1 cellular context compared by ENCODE assay signal in the genomic region with DNA sequence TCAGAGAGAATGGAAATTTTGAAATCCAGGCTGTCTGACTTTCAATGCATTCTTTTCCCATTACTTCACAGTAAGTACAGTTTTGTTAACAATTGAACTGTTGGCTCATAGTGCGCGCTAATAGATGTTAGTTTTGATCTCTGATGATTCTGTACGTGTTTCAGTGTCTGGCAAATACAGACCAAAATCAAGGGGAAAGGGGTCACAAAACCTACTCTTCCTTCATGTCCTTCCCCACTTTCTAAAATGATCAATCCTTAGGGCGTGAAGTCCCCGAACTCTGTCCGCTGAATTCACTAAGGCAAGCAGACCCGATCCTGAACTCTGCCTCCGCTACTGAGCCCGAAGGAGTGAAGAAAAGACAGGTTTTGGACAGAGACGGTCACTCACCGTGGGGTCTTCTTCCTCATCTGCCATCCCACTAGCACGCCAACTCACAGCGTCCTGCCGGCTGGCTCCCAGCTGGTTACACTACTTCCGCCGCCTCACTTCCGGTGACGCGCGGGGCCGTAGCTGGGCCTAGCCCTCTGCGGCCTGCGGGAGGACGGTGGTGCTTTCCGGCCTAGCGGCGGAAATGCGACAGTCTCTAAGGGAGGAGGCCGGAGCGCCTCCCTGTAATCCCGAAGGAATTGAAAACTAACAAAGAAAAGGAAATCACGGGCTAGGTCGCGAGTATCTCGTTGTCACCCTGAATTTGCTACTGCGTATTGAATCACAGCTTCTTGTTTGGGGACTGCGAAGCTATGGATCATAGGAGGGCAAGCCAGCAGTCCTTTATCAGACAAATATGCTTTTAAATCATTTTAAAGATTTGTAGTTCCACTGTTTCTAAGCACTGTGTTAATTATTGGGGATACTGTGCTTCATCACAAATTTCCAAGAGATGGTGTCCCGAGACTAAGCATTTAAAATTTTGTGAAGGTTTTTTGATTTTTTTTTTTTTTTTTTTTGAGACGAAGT.
TF ChIP-seq lines count a peak whose summit lies in the region.

A gene with protein sequence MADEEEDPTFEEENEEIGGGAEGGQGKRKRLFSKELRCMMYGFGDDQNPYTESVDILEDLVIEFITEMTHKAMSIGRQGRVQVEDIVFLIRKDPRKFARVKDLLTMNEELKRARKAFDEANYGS (minus strand): TSS at position 473 of the 960 bp plus-strand sequence. CDS start 56 bp downstream, at position 417.

TF ChIP-seq in HepG2, 621 proteins besides CTCF, POLR2A, EP300 and RAD21 (continued from another document and continues in another):
- TF ChIP-seq ZMYM2 (CRISPR knock-in tag; IDR thresholded peaks at IDR 0.05) (no peak), SRF (IDR thresholded peaks at IDR 0.05; ENCODE audit: low read depth, low read length) (no peak), ZNF674 (CRISPR knock-in tag; IDR thresholded peaks at IDR 0.05; ENCODE audit: low read depth) (no peak), SUZ12 (IDR thresholded peaks at IDR 0.05; ENCODE audit: low read depth, low read length) (no peak), ZNF431 (CRISPR knock-in tag; IDR thresholded peaks at IDR 0.05; ENCODE audit: borderline replicate concordance, low read depth) (peak; percentile 64; the same call in 1 of the 2 replicates), ZSCAN29 (CRISPR knock-in tag; conservative IDR thresholded peaks at IDR 0.05) (peak; percentile 85; the same call in 1 of the 2 replicates), ZNF180 (CRISPR knock-in tag; IDR thresholded peaks at IDR 0.05; ENCODE audit: borderline replicate concordance, low read depth) (no peak), ZSCAN25 (CRISPR knock-in tag; IDR thresholded peaks at IDR 0.05) (no peak), MATR3 (CRISPR knock-in tag; IDR thresholded peaks at IDR 0.05) (no peak), REL (CRISPR knock-in tag; conservative IDR thresholded peaks at IDR 0.05) (no peak), MAFK (conservative IDR thresholded peaks at IDR 0.05 in 1 of 2, IDR thresholded peaks at IDR 0.05 in 1 of 2; ENCODE audit: low read length in 2 of 2) (no peak), TEAD3 (CRISPR knock-in tag; optimal IDR thresholded peaks at IDR 0.05; ENCODE audit: borderline replicate concordance) (peak; percentile 80), ZFP82 (CRISPR knock-in tag; IDR thresholded peaks at IDR 0.05; ENCODE audit: borderline replicate concordance) (peak; percentile 77; the same call in 1 of the 2 replicates), ETV6 (CRISPR knock-in tag; conservative IDR thresholded peaks at IDR 0.05) (peak; percentile 67; the same call in 1 of the 2 replicates), EEA1 (CRISPR knock-in tag; IDR thresholded peaks at IDR 0.05; ENCODE audit: borderline replicate concordance) (peak; percentile 47; the same call in 1 of the 2 replicates), ZNF761 (CRISPR knock-in tag; conservative IDR thresholded peaks at IDR 0.05) (no peak), ZNF772 (CRISPR knock-in tag; IDR thresholded peaks at IDR 0.05) (peak; percentile 83; the same call in 1 of the 2 replicates), NBN (conservative IDR thresholded peaks at IDR 0.05) (no peak), CBX5 (CRISPR knock-in tag; IDR thresholded peaks at IDR 0.05; ENCODE audit: borderline replicate concordance) (peak; percentile 75; the same call in 1 of the 2 replicates), ZNF891 (CRISPR knock-in tag; IDR thresholded peaks at IDR 0.05) (no peak), MEIS1 (CRISPR knock-in tag; IDR thresholded peaks at IDR 0.05; ENCODE audit: borderline replicate concordance) (no peak), ZNF350 (CRISPR knock-in tag; IDR thresholded peaks at IDR 0.05; ENCODE audit: borderline replicate concordance, low read depth) (peak; percentile 91), ZFP41 (CRISPR knock-in tag; IDR thresholded peaks at IDR 0.05; ENCODE audit: borderline replicate concordance) (no peak), TOPORS (CRISPR knock-in tag; IDR thresholded peaks at IDR 0.05) (no peak), NFATC3 (CRISPR knock-in tag; IDR thresholded peaks at IDR 0.05) (0 out of 2 replicates have a peak, but pooled peaks have one; percentile 72), NKX3-1 (CRISPR knock-in tag; IDR thresholded peaks at IDR 0.05) (no peak), ZNF709 (CRISPR knock-in tag; IDR thresholded peaks at IDR 0.05) (no peak), FOXK1 (CRISPR knock-in tag; IDR thresholded peaks at IDR 0.05; ENCODE audit: borderline replicate concordance, low read depth) (peak; percentile 93), YY1 (IDR thresholded peaks at IDR 0.05; ENCODE audit: insufficient read depth, insufficient replicate concordance, low read depth, low read length) (peak; percentile 74)
- TF ChIP-seq, protein P1, sequence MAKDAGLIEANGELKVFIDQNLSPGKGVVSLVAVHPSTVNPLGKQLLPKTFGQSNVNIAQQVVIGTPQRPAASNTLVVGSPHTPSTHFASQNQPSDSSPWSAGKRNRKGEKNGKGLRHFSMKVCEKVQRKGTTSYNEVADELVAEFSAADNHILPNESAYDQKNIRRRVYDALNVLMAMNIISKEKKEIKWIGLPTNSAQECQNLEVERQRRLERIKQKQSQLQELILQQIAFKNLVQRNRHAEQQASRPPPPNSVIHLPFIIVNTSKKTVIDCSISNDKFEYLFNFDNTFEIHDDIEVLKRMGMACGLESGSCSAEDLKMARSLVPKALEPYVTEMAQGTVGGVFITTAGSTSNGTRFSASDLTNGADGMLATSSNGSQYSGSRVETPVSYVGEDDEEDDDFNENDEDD (CRISPR knock-in tag; IDR thresholded peaks at IDR 0.05; ENCODE audit: borderline replicate concordance) = no peak
- TF ChIP-seq, protein P2, sequence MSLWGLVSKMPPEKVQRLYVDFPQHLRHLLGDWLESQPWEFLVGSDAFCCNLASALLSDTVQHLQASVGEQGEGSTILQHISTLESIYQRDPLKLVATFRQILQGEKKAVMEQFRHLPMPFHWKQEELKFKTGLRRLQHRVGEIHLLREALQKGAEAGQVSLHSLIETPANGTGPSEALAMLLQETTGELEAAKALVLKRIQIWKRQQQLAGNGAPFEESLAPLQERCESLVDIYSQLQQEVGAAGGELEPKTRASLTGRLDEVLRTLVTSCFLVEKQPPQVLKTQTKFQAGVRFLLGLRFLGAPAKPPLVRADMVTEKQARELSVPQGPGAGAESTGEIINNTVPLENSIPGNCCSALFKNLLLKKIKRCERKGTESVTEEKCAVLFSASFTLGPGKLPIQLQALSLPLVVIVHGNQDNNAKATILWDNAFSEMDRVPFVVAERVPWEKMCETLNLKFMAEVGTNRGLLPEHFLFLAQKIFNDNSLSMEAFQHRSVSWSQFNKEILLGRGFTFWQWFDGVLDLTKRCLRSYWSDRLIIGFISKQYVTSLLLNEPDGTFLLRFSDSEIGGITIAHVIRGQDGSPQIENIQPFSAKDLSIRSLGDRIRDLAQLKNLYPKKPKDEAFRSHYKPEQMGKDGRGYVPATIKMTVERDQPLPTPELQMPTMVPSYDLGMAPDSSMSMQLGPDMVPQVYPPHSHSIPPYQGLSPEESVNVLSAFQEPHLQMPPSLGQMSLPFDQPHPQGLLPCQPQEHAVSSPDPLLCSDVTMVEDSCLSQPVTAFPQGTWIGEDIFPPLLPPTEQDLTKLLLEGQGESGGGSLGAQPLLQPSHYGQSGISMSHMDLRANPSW (CRISPR knock-in tag; IDR thresholded peaks at IDR 0.05; ENCODE audit: borderline replicate concordance) = no peak
- TF ChIP-seq, protein P3, sequence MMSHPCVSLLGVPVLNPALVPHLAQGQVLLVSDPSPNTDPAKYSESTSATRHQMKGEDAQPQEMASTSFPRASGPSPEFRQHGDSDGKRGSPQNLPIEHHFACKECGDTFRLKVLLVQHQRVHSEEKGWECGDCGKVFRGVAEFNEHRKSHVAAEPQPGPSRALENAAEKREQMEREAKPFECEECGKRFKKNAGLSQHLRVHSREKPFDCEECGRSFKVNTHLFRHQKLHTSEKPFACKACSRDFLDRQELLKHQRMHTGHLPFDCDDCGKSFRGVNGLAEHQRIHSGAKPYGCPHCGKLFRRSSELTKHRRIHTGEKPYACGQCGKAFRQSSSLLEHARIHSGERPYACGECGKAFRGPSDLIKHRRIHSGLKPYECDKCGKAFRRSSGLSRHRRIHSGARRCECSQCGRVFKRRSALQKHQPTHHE (CRISPR knock-in tag; IDR thresholded peaks at IDR 0.05; ENCODE audit: borderline replicate concordance) = 0 out of 2 replicates have a peak, but pooled peaks have one; percentile 39
- TF ChIP-seq, protein P4, sequence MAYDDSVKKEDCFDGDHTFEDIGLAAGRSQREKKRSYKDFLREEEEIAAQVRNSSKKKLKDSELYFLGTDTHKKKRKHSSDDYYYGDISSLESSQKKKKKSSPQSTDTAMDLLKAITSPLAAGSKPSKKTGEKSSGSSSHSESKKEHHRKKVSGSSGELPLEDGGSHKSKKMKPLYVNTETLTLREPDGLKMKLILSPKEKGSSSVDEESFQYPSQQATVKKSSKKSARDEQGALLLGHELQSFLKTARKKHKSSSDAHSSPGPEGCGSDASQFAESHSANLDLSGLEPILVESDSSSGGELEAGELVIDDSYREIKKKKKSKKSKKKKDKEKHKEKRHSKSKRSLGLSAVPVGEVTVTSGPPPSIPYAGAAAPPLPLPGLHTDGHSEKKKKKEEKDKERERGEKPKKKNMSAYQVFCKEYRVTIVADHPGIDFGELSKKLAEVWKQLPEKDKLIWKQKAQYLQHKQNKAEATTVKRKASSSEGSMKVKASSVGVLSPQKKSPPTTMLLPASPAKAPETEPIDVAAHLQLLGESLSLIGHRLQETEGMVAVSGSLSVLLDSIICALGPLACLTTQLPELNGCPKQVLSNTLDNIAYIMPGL (CRISPR knock-in tag; IDR thresholded peaks at IDR 0.05; ENCODE audit: borderline replicate concordance in 1 of 2, low read depth in 1 of 2) = peak; percentile 88 to 90; a peak in 2 of 4 replicates
- TF ChIP-seq, protein P5, sequence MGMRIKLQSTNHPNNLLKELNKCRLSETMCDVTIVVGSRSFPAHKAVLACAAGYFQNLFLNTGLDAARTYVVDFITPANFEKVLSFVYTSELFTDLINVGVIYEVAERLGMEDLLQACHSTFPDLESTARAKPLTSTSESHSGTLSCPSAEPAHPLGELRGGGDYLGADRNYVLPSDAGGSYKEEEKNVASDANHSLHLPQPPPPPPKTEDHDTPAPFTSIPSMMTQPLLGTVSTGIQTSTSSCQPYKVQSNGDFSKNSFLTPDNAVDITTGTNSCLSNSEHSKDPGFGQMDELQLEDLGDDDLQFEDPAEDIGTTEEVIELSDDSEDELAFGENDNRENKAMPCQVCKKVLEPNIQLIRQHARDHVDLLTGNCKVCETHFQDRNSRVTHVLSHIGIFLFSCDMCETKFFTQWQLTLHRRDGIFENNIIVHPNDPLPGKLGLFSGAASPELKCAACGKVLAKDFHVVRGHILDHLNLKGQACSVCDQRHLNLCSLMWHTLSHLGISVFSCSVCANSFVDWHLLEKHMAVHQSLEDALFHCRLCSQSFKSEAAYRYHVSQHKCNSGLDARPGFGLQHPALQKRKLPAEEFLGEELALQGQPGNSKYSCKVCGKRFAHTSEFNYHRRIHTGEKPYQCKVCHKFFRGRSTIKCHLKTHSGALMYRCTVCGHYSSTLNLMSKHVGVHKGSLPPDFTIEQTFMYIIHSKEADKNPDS (CRISPR knock-in tag; IDR thresholded peaks at IDR 0.05) = no peak
- TF ChIP-seq, protein P6, sequence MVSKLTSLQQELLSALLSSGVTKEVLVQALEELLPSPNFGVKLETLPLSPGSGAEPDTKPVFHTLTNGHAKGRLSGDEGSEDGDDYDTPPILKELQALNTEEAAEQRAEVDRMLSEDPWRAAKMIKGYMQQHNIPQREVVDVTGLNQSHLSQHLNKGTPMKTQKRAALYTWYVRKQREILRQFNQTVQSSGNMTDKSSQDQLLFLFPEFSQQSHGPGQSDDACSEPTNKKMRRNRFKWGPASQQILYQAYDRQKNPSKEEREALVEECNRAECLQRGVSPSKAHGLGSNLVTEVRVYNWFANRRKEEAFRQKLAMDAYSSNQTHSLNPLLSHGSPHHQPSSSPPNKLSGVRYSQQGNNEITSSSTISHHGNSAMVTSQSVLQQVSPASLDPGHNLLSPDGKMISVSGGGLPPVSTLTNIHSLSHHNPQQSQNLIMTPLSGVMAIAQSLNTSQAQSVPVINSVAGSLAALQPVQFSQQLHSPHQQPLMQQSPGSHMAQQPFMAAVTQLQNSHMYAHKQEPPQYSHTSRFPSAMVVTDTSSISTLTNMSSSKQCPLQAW (CRISPR knock-in tag; IDR thresholded peaks at IDR 0.05) = peak; percentile 96
- TF ChIP-seq, protein P7, sequence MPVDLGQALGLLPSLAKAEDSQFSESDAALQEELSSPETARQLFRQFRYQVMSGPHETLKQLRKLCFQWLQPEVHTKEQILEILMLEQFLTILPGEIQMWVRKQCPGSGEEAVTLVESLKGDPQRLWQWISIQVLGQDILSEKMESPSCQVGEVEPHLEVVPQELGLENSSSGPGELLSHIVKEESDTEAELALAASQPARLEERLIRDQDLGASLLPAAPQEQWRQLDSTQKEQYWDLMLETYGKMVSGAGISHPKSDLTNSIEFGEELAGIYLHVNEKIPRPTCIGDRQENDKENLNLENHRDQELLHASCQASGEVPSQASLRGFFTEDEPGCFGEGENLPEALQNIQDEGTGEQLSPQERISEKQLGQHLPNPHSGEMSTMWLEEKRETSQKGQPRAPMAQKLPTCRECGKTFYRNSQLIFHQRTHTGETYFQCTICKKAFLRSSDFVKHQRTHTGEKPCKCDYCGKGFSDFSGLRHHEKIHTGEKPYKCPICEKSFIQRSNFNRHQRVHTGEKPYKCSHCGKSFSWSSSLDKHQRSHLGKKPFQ (CRISPR knock-in tag; IDR thresholded peaks at IDR 0.05; ENCODE audit: insufficient replicate concordance) = no peak
- TF ChIP-seq, protein P8, sequence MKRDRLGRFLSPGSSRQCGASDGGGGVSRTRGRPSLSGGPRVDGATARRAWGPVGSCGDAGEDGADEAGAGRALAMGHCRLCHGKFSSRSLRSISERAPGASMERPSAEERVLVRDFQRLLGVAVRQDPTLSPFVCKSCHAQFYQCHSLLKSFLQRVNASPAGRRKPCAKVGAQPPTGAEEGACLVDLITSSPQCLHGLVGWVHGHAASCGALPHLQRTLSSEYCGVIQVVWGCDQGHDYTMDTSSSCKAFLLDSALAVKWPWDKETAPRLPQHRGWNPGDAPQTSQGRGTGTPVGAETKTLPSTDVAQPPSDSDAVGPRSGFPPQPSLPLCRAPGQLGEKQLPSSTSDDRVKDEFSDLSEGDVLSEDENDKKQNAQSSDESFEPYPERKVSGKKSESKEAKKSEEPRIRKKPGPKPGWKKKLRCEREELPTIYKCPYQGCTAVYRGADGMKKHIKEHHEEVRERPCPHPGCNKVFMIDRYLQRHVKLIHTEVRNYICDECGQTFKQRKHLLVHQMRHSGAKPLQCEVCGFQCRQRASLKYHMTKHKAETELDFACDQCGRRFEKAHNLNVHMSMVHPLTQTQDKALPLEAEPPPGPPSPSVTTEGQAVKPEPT (CRISPR knock-in tag; IDR thresholded peaks at IDR 0.05; ENCODE audit: low read depth) = no peak
